8 cellular contexts compared by ENCODE assay signal in genomic region chr11:65112551-65113360, GRCh38. TPM values are rescaled to one million over a fixed set of nuclear protein-coding genes. Genes with fewer than 3 reads are reported as not detected.
DNase-seq lines count a peak whose midpoint lies in the region; ATAC-seq and TF ChIP-seq lines count a peak whose summit lies in the region.

No MANE protein-coding gene starts in this region.

- intact Hi-C loops in heart left ventricle (cut with DNase I) (loop anchor here in 8 of 10 donors (5.0 to 10.0 kb wide), 9 partner anchors 70 to 415 kb away; partner anchors contain the start of genes CAPN1 (in 3 of the 8), ARL2 (in 2 of the 8), CDC42BPG (in 2 of the 8) and DPF2 (in 1 of the 8)), posterior vena cava (cut with DNase I) (no loop called here)

- peak overlapping the region in 11 of 12 donors; percentile 52 to 86 (median 79) for H3K27ac ChIP-seq in heart left ventricle

- peak; percentile 32 for ATAC-seq in HG02870 (IDR thresholded peaks at IDR 0.05; ENCODE audit: unreplicated experiment)
- peak; percentile 0 to 56 (median 37) for ATAC-seq in heart left ventricle
- ATAC-seq in GM19395 (IDR thresholded peaks at IDR 0.05; ENCODE audit: unreplicated experiment) = no peak
- ATAC-seq in HG02938 (IDR thresholded peaks at IDR 0.05; ENCODE audit: unreplicated experiment) = no peak

- TF ChIP-seq CTCF in heart left ventricle (IDR thresholded peaks at IDR 0.05) = peak; percentile 76 to 92 (median 82)

- H3K9me3 ChIP-seq in ES-I3 (ENCODE audit: control insufficient read depth, insufficient read depth, low read length) (no peaks in the 10 kb centered on the region), heart left ventricle (no peaks in the 10 kb centered on the region)

- peak overlapping the region; percentile 56 for H3K9ac ChIP-seq in ES-I3 (ENCODE audit: low read depth, low read length)

- WGBS in heart left ventricle, 4 donors = 1 to 3% (median 1%) methylated on average over 18 to 57 of the region's 57 CpGs

- DNase-seq in activated naive CD4-positive, alpha-beta T cell treated with Interleukin-2 at 50 U/mL for 16 hours = peak; percentile 77
- DNase-seq in heart left ventricle (peak; percentile 46 to 85 (median 66)), posterior vena cava (ENCODE audit: low spot score) (peak; percentile 88)

- H3K4me3 ChIP-seq in heart left ventricle = peak overlapping the region; percentile 38 to 90 (median 61)

- no peaks in the 10 kb centered on the region for H3K36me3 ChIP-seq in ES-I3 (ENCODE audit: insufficient read depth, low read length)
- peaks cover 0 to 34% (median 25%) of the 10 kb centered on the region in 9 donors for H3K36me3 ChIP-seq in heart left ventricle

- H3K27me3 ChIP-seq in heart left ventricle = peaks cover 0 to 5% (median 0%) of the 10 kb centered on the region in 9 donors

- peaks cover 5% of the 10 kb centered on the region for H3K4me1 ChIP-seq in ES-I3 (ENCODE audit: insufficient read depth, low read length)
- H3K4me1 ChIP-seq in heart left ventricle = peaks cover 0 to 64% (median 46%) of the 10 kb centered on the region in 12 donors

- no peak for TF ChIP-seq POLR2A in heart left ventricle (IDR thresholded peaks at IDR 0.05)

TF ChIP-seq in PFSK-1, 5 proteins besides CTCF, POLR2A, EP300 and RAD21:
- TF ChIP-seq SIN3A (IDR thresholded peaks at IDR 0.05; ENCODE audit: borderline replicate concordance, insufficient read depth, low read length) (no peak), TAF1 (IDR thresholded peaks at IDR 0.05; ENCODE audit: borderline replicate concordance, insufficient read depth, low read length) (no peak), REST (IDR thresholded peaks at IDR 0.05; ENCODE audit: insufficient read depth in 1 of 2, low read depth in 2 of 2, low read length in 2 of 2) (no peak), POLR2AphosphoS5 (IDR thresholded peaks at IDR 0.05; ENCODE audit: low read depth, low read length) (0 out of 2 replicates have a peak, but pooled peaks have one; percentile 41), FOXP2 (optimal IDR thresholded peaks at IDR 0.05; ENCODE audit: borderline replicate concordance, extremely low read depth, extremely low read length, insufficient read depth) (no peak)

RNA-seq across cellular contexts. Expression of gene TM7SF2, which starts 1.1 kb away (rescaled TPM):
- polyA plus RNA-seq in PFSK-1 (2012; ENCODE audit: insufficient read length, low read depth) = 27.4 TPM
- total RNA-seq in heart left ventricle (100 to 1,000 TPM in 3 of 9 donors, 10 to 100 TPM in 6; 25.1 to 752 (median 78.6) TPM), posterior vena cava (1 to 10 TPM; 3.1 to 4.0 TPM)
- 10 to 100 TPM; 17.6 to 59.9 TPM for polyA plus RNA-seq in heart left ventricle

RNA-seq across cellular contexts. Expression of gene ZNHIT2, which starts 4.7 kb away (rescaled TPM):
- 36.3 TPM for polyA plus RNA-seq in PFSK-1 (2012; ENCODE audit: insufficient read length, low read depth)
- total RNA-seq in heart left ventricle (10 to 100 TPM in 1 of 9 donors, 1 to 10 TPM in 8; 5.5 to 14.3 (median 7.3) TPM), posterior vena cava (1 to 10 TPM; 6.0 to 6.3 TPM)
- polyA plus RNA-seq in heart left ventricle = 10 to 100 TPM; 12.4 to 15.5 TPM

RNA-seq across cellular contexts. Expression of gene FAU, which starts 9.2 kb away (rescaled TPM):
- polyA plus RNA-seq in PFSK-1 (2012; ENCODE audit: insufficient read length, low read depth) = 1,747 TPM
- total RNA-seq in heart left ventricle = 100 to 1,000 TPM; 388 to 652 (median 636) TPM
- polyA plus RNA-seq in heart left ventricle = 1,000 to 10,000 TPM in 1 of 2 donors, 100 to 1,000 TPM in 1; 973 to 1,119 TPM
- total RNA-seq in posterior vena cava = 100 to 1,000 TPM; 725 to 753 TPM

RNA-seq across cellular contexts. Expression of gene MRPL49, which starts 9.4 kb away (rescaled TPM):
- polyA plus RNA-seq in PFSK-1 (2012; ENCODE audit: insufficient read length, low read depth) = 46.7 TPM
- 10 to 100 TPM; 33.1 to 66.6 (median 42.1) TPM for total RNA-seq in heart left ventricle
- 10 to 100 TPM; 13.7 to 59.2 TPM for polyA plus RNA-seq in heart left ventricle
- 10 to 100 TPM; 34.1 to 39.3 TPM for total RNA-seq in posterior vena cava

RNA-seq across cellular contexts. Expression of gene VPS51, which starts 16.7 kb away (rescaled TPM):
- 151 TPM for polyA plus RNA-seq in PFSK-1 (2012; ENCODE audit: insufficient read length, low read depth)
- total RNA-seq in heart left ventricle (100 to 1,000 TPM in 6 of 9 donors, 10 to 100 TPM in 3; 78.4 to 165 (median 106) TPM), posterior vena cava (100 to 1,000 TPM; 103 to 107 TPM)
- polyA plus RNA-seq in heart left ventricle = 10 to 100 TPM; 94.2 to 94.3 TPM

Comparison
In these comparisons a context has a peak if more than half of its experiments do, and no peak if none do; other contexts are left out.
1. ATAC-seq: peak in HG02870 (single experiment) and heart left ventricle (4 of 4); none in GM19395 (single experiment) and HG02938 (single experiment).
2. RNA of gene TM7SF2, which starts 1.1 kb away (total RNA-seq): 25.1 to 752 TPM in heart left ventricle; 3.1 to 4.0 TPM in posterior vena cava; every median in the first group is over 4 times any median in the second.
3. intact Hi-C loops: an anchor here in heart left ventricle (5.0 to 10.0 kb wide); none called in posterior vena cava.
4. Peak in every context shown above with its lines, with median percentiles within 50 percentile points of each other: DNase-seq.